Comparison of ENCODE assay signal across 1 cellular context in genomic region chr7:100400656-100401055, GRCh38.
TF ChIP-seq lines count a peak whose summit lies in the region.

No MANE protein-coding gene starts in this region.

TF ChIP-seq in endothelial cell of umbilical vein, 7 proteins besides CTCF, POLR2A, EP300 and RAD21:
- TF ChIP-seq MYC (IDR thresholded peaks at IDR 0.05; ENCODE audit: low read depth, low read length) (no peak), EZH2 (IDR thresholded peaks at IDR 0.05; ENCODE audit: borderline replicate concordance, low read depth, low read length, severe bottlenecking) (no peak), GATA2 (IDR thresholded peaks at IDR 0.05; ENCODE audit: insufficient read depth, insufficient read length, low read depth, low read length) (no peak), POLR2AphosphoS5 (IDR thresholded peaks at IDR 0.05; ENCODE audit: insufficient read depth, low read depth, low read length) (no peak), FOS (IDR thresholded peaks at IDR 0.05; ENCODE audit: borderline replicate concordance, insufficient read depth, low read length) (no peak), JUN (IDR thresholded peaks at IDR 0.05; ENCODE audit: borderline replicate concordance, insufficient read depth, insufficient read length, low read depth) (no peak), MAX (IDR thresholded peaks at IDR 0.05; ENCODE audit: insufficient read depth, insufficient read length) (no peak)
